12 cellular contexts compared by ENCODE assay signal in genomic region chr15:84752700-84753099, GRCh38. TPM values are rescaled to one million over a fixed set of nuclear protein-coding genes. Genes with fewer than 3 reads are reported as not detected.
DNase-seq lines count a peak whose midpoint lies in the region; ATAC-seq, FAIRE-seq and TF ChIP-seq lines count a peak whose summit lies in the region.
"Had no signal": no experiment of that assay in that cellular context is flagged by ENCODE, and none has a peak within 500 bp of the region (broad histone marks: within the 10 kb centered on the region; RNA-seq: fewer than 3 reads in every experiment).

No MANE protein-coding gene starts in this region.

- H3K36me3 Mint-ChIP-seq in activated naive CD4-positive, alpha-beta T cell treated with anti-CD3 and anti-CD28 coated beads, Interleukin-2, amount 50 U/mL, for 24 hours, result peaks cover 6% of the 10 kb centered on the region

- H3K9ac ChIP-seq in HepG2 (ENCODE audit: insufficient read depth, low read depth, low read length), result peak overlapping the region; percentile 39

- H3K27me3 Mint-ChIP-seq in activated naive CD4-positive, alpha-beta T cell treated with anti-CD3 and anti-CD28 coated beads, Interleukin-2, amount 50 U/mL, for 24 hours, result no peaks in the 10 kb centered on the region

- TF ChIP-seq CTCF in astrocyte of the spinal cord (IDR thresholded peaks at IDR 0.05; ENCODE audit: low read depth, low read length) (no peak), HepG2 (CRISPR knock-in tag; IDR thresholded peaks at IDR 0.05) (no peak), transverse colon (IDR thresholded peaks at IDR 0.05) (no peak), D721Med (IDR thresholded peaks at IDR 0.05; ENCODE audit: insufficient read depth, missing control alignments) (no peak)

- POLR2A ChIA-PET in HepG2 (lab: Yijun Ruan, JAX), result interaction anchor here (0.9 to 1.6 kb wide), 5 partner anchors 9 to 101 kb away, joined by 3 to 10 read pairs (median 3); partner anchors contain the start of gene SEC11A

- no peak for TF ChIP-seq RAD21 in HepG2 (CRISPR knock-in tag; IDR thresholded peaks at IDR 0.05)

- H4K20me1 ChIP-seq in HepG2 (ENCODE audit: insufficient read depth, low read length), result peaks cover 29% of the 10 kb centered on the region

- DNase-seq in activated naive CD4-positive, alpha-beta T cell treated with Interleukin-2 at 50 U/mL for 16 hours, result no peak
- DNase-seq in astrocyte of the spinal cord (ENCODE audit: low read depth, low spot score), result peak; percentile 23
- peak; percentile 28 for DNase-seq in HepG2 (ENCODE audit: low spot score)
- no peak for DNase-seq in transverse colon
- no peak for DNase-seq in D721Med (ENCODE audit: insufficient read length, low spot score)
- no peak for DNase-seq in activated CD4-positive, CD25-positive, alpha-beta regulatory T cell (lab: John Stamatoyannopoulos, UW)
- DNase-seq: activated CD4-positive, CD25-positive, alpha-beta regulatory T cell treated with anti-CD3 and anti-CD28 coated beads, Interleukin-2, amount 50 U/mL, for 72 hours; amniotic stem cell; Peyer's patch had no signal

- TF ChIP-seq POLR2A in HepG2 (IDR thresholded peaks at IDR 0.05; ENCODE audit: insufficient read depth in 1 of 2, low read depth in 2 of 2, low read length in 2 of 2) (no peak), transverse colon (IDR thresholded peaks at IDR 0.05) (no peak)

- peaks cover 79% of the 10 kb centered on the region for H3K4me1 ChIP-seq in HepG2 (ENCODE audit: insufficient read depth, low read length)
- H3K4me1 ChIP-seq in transverse colon, result peaks cover 42 to 83% (median 67%) of the 10 kb centered on the region in 4 donors

- no peak for FAIRE-seq in HepG2 (lab: Jason Lieb, UNC)
- FAIRE-seq in D721Med (lab: Jason Lieb, UNC), result no peak
- FAIRE-seq: GM18507 had no signal

- ATAC-seq in HepG2 (no peak), GM21526 (IDR thresholded peaks at IDR 0.05; ENCODE audit: low FRiP score, unreplicated experiment) (no peak)

- H3K27ac Mint-ChIP-seq in activated naive CD4-positive, alpha-beta T cell treated with anti-CD3 and anti-CD28 coated beads, Interleukin-2, amount 50 U/mL, for 24 hours, result peak overlapping the region; percentile 60

- H3K4me3 Mint-ChIP-seq in activated naive CD4-positive, alpha-beta T cell treated with anti-CD3 and anti-CD28 coated beads, Interleukin-2, amount 50 U/mL, for 24 hours, result peak overlapping the region; percentile 41

- H3K27me3 ChIP-seq in HepG2 (ENCODE audit: control insufficient read depth in 1 of 2, insufficient read depth in 2 of 2, low read length in 2 of 2) (no peaks in the 10 kb centered on the region; a peak in 1 of 5 replicates), transverse colon (no peaks in the 10 kb centered on the region)
- H3K27me3 ChIP-seq: Peyer's patch had no signal

- H3K4me3 ChIP-seq in astrocyte of the spinal cord (ENCODE audit: low read depth, low read length) (no peak overlapping the region), HepG2 (replicated peaks in 1 of 3; ENCODE audit: insufficient read depth in 1 of 3, low read depth in 2 of 3, low read length in 3 of 3) (peak overlapping the region; percentile 4 to 44 (median 20); a peak in 3 of 6 replicates), transverse colon (no peak overlapping the region)
- H3K4me3 ChIP-seq: Peyer's patch had no signal

- peak overlapping the region; percentile 80 for H3K4me2 ChIP-seq in HepG2 (ENCODE audit: low read depth, low read length)

- H3K9me3 ChIP-seq in HepG2 (ENCODE audit: low read length) (no peaks in the 10 kb centered on the region), transverse colon (no peaks in the 10 kb centered on the region)
- H3K9me3 ChIP-seq: Peyer's patch had no signal

- H3K27ac ChIP-seq in HepG2 (ENCODE audit: extremely low read length, insufficient read depth, low read length) (peak overlapping the region; percentile 54), transverse colon (peak overlapping the region; percentile 31 to 74 (median 68))

- peaks cover 74% of the 10 kb centered on the region for H3K4me1 Mint-ChIP-seq in activated naive CD4-positive, alpha-beta T cell treated with anti-CD3 and anti-CD28 coated beads, Interleukin-2, amount 50 U/mL, for 24 hours

- in situ Hi-C loops in astrocyte of the spinal cord (cut with HindIII; ENCODE audit: low sequenced_read_pairs), result no loop called here
- in situ Hi-C loops in HepG2 (cut with HindIII; ENCODE audit: extremely low pct_ligation_motif_present, low pct_unique_long_range_greater_than_20kb), result no loop called here
- in situ Hi-C loops in transverse colon (cut with MboI; ENCODE audit: low pct_ligation_motif_present in 1 of 4, low pct_unique_long_range_greater_than_20kb in 1 of 4, low sequenced_read_pairs in 3 of 4), result loop anchor here in 1 of 4 donors (25.0 kb wide), 1 partner anchor 90 kb away; the partner anchor contains the start of genes NMB and WDR73

- H3K36me3 ChIP-seq in HepG2 (replicated peaks in 1 of 2; ENCODE audit: control insufficient read depth in 1 of 2, insufficient read depth in 2 of 2, low read length in 2 of 2), result no peaks in the 10 kb centered on the region; a peak in 1 of 5 replicates
- H3K36me3 ChIP-seq in transverse colon, result no peaks in the 10 kb centered on the region
- H3K36me3 ChIP-seq: Peyer's patch had no signal

- H3K79me2 ChIP-seq in HepG2 (ENCODE audit: insufficient read depth, low read length), result peaks cover 82% of the 10 kb centered on the region

- BruUV-seq in HepG2 (replicated peaks; lab: Mats Ljungman, UMichigan), result no TSS peak

- TF ChIP-seq EP300 in HepG2 (IDR thresholded peaks at IDR 0.05; ENCODE audit: low read depth in 2 of 2, low read length in 2 of 2) (no peak), HepG2 (CRISPR knock-in tag; IDR thresholded peaks at IDR 0.05; ENCODE audit: borderline replicate concordance) (no peak), transverse colon (IDR thresholded peaks at IDR 0.05; ENCODE audit: low read depth) (no peak)

- WGBS in HepG2 (ENCODE audit: low lambda C conversion rate), result 6% methylated on average over 3 of the region's 3 CpGs
- WGBS in transverse colon (ENCODE audit: low coverage in 1 of 2), 2 donors, result 54 to 68% methylated on average over 3 of the region's 3 CpGs

- intact Hi-C loops in HepG2 (cut with micrococcal nuclease; ENCODE audit: unreplicated experiment), result loop anchor here (1.0 to 10.0 kb wide), 2 partner anchors 62 to 94 kb away; partner anchors contain the start of genes ALPK3 and NMB
- intact Hi-C loops in transverse colon (cut with DNase I; ENCODE audit: low total_unique reads), result loop anchor here (5.0 to 10.0 kb wide), 2 partner anchors 35 to 62 kb away; partner anchors contain the start of genes ALPK3 and SEC11A

- H3K9me3 Mint-ChIP-seq in activated naive CD4-positive, alpha-beta T cell treated with anti-CD3 and anti-CD28 coated beads, Interleukin-2, amount 50 U/mL, for 24 hours, result no peaks in the 10 kb centered on the region

- H2AFZ ChIP-seq in HepG2 (ENCODE audit: low read length), result no peak overlapping the region

- CTCF ChIA-PET in HepG2 (lab: Yijun Ruan, JAX; ENCODE audit: low intra/inter-chr PET ratio, low total read pairs), result no interaction called here

RNA-seq across cellular contexts. Expression of gene ZNF592, which starts 4.3 kb away (rescaled TPM):
- 8.2 and 8.6 TPM in 2 replicates for total RNA-seq in HepG2 (2016; rRNA removed; fragmentation: Illumina TruSeq; extraction: Trizol)
- 1.7 and 1.8 TPM in 2 replicates for total RNA-seq in HepG2 (2016; cell fraction: cytosol; rRNA removed; fragmentation: Illumina TruSeq; extraction: Trizol; ENCODE audit: low read depth)
- total RNA-seq in HepG2 (2016; cell fraction: insoluble cytoplasmic fraction; rRNA removed; fragmentation: Illumina TruSeq; extraction: Trizol), result 6.8 and 8.5 TPM in 2 replicates
- total RNA-seq in HepG2 (2016; cell fraction: membrane; rRNA removed; fragmentation: Illumina TruSeq; extraction: Trizol), result 8.4 and 9.5 TPM in 2 replicates
- 7.9 and 9.7 TPM in 2 replicates for total RNA-seq in HepG2 (2016; cell fraction: nucleus; rRNA removed; fragmentation: Illumina TruSeq; extraction: Trizol)
- polyA plus RNA-seq in HepG2 (2011; rRNA removed), result 9.8 and 11.1 TPM in 2 replicates
- polyA plus RNA-seq in HepG2 (2011; cell fraction: cytosol; rRNA removed), result 6.3 and 8.1 TPM in 2 replicates
- 20.4 and 23.3 TPM in 2 replicates for polyA plus RNA-seq in HepG2 (2011; cell fraction: nucleus; rRNA removed)
- polyA plus RNA-seq in HepG2 (2012), result 12.5 and 12.7 TPM in 2 replicates
- polyA plus RNA-seq in HepG2 (2016; cell fraction: cytosol; fragmentation: Illumina TruSeq; extraction: Trizol; ENCODE audit: low read depth), result 3.1 and 4.1 TPM in 2 replicates
- polyA plus RNA-seq in HepG2 (2016; cell fraction: insoluble cytoplasmic fraction; fragmentation: Illumina TruSeq; extraction: Trizol; ENCODE audit: low read depth), result 9.8 and 14.4 TPM in 2 replicates
- polyA plus RNA-seq in HepG2 (2016; cell fraction: membrane; fragmentation: Illumina TruSeq; extraction: Trizol; ENCODE audit: low read depth), result 12.8 and 14.8 TPM in 2 replicates
- 17.8 and 21.0 TPM in 2 replicates for polyA plus RNA-seq in HepG2 (2016; cell fraction: nucleus; fragmentation: Illumina TruSeq; extraction: Trizol; ENCODE audit: insufficient read depth, low read depth)
- 18.8 and 22.0 TPM in 2 replicates for polyA minus RNA-seq in HepG2 (2011; rRNA and poly(A)+ RNA removed; ENCODE audit: low replicate concordance)
- 8.2 and 9.7 TPM in 2 replicates for polyA minus RNA-seq in HepG2 (2011; cell fraction: cytosol; rRNA and poly(A)+ RNA removed)
- 13.8 and 15.7 TPM in 2 replicates for polyA minus RNA-seq in HepG2 (2011; cell fraction: nucleus; rRNA and poly(A)+ RNA removed)
- 10 to 100 TPM; 23.5 to 41.1 (median 26.5) TPM for total RNA-seq in transverse colon

RNA-seq across cellular contexts. Expression of gene SEC11A, which starts 36.8 kb away (rescaled TPM):
- 194 and 230 TPM in 2 replicates for total RNA-seq in HepG2 (2016; rRNA removed; fragmentation: Illumina TruSeq; extraction: Trizol)
- total RNA-seq in HepG2 (2016; cell fraction: cytosol; rRNA removed; fragmentation: Illumina TruSeq; extraction: Trizol; ENCODE audit: low read depth), result 209 and 247 TPM in 2 replicates
- total RNA-seq in HepG2 (2016; cell fraction: insoluble cytoplasmic fraction; rRNA removed; fragmentation: Illumina TruSeq; extraction: Trizol), result 197 and 238 TPM in 2 replicates
- 313 and 374 TPM in 2 replicates for total RNA-seq in HepG2 (2016; cell fraction: membrane; rRNA removed; fragmentation: Illumina TruSeq; extraction: Trizol)
- total RNA-seq in HepG2 (2016; cell fraction: nucleus; rRNA removed; fragmentation: Illumina TruSeq; extraction: Trizol), result 129 and 147 TPM in 2 replicates
- 107 and 141 TPM in 2 replicates for polyA plus RNA-seq in HepG2 (2011; rRNA removed)
- 74.2 and 119 TPM in 2 replicates for polyA plus RNA-seq in HepG2 (2011; cell fraction: cytosol; rRNA removed)
- 17.5 and 29.2 TPM in 2 replicates for polyA plus RNA-seq in HepG2 (2011; cell fraction: nucleus; rRNA removed)
- 188 and 211 TPM in 2 replicates for polyA plus RNA-seq in HepG2 (2012)
- polyA plus RNA-seq in HepG2 (2016; cell fraction: cytosol; fragmentation: Illumina TruSeq; extraction: Trizol; ENCODE audit: low read depth), result 239 and 241 TPM in 2 replicates
- polyA plus RNA-seq in HepG2 (2016; cell fraction: insoluble cytoplasmic fraction; fragmentation: Illumina TruSeq; extraction: Trizol; ENCODE audit: low read depth), result 215 TPM in 2 replicates
- polyA plus RNA-seq in HepG2 (2016; cell fraction: membrane; fragmentation: Illumina TruSeq; extraction: Trizol; ENCODE audit: low read depth), result 325 and 350 TPM in 2 replicates
- 211 and 253 TPM in 2 replicates for polyA plus RNA-seq in HepG2 (2016; cell fraction: nucleus; fragmentation: Illumina TruSeq; extraction: Trizol; ENCODE audit: insufficient read depth, low read depth)
- polyA minus RNA-seq in HepG2 (2011; rRNA and poly(A)+ RNA removed; ENCODE audit: low replicate concordance), result 37.6 and 79.1 TPM in 2 replicates
- 39.8 and 41.3 TPM in 2 replicates for polyA minus RNA-seq in HepG2 (2011; cell fraction: cytosol; rRNA and poly(A)+ RNA removed)
- polyA minus RNA-seq in HepG2 (2011; cell fraction: nucleus; rRNA and poly(A)+ RNA removed), result 32.6 and 34.2 TPM in 2 replicates
- total RNA-seq in transverse colon, result 100 to 1,000 TPM in 2 of 4 donors, 10 to 100 TPM in 2; 19.9 to 124 (median 83.0) TPM

Comparison
In these comparisons a context has a peak if more than half of its experiments do, and no peak if none do; other contexts are left out.
1. DNase-seq: peak in astrocyte of the spinal cord (single experiment) and HepG2 (single experiment); none in activated naive CD4-positive, alpha-beta T cell treated with Interleukin-2 at 50 U/mL for 16 hours (single experiment), transverse colon (single experiment), D721Med (single experiment) and activated CD4-positive, CD25-positive, alpha-beta regulatory T cell (0 of 4).
2. H3K4me3 ChIP-seq: peak in HepG2 (3 of 3); none in astrocyte of the spinal cord (single experiment) and transverse colon (0 of 4).